19 cellular contexts compared by ENCODE assay signal in genomic region chr3:64059484-64059883, GRCh38. TPM values are rescaled to one million over a fixed set of nuclear protein-coding genes. Genes with fewer than 3 reads are reported as not detected.
DNase-seq lines count a peak whose midpoint lies in the region; ATAC-seq, FAIRE-seq and TF ChIP-seq lines count a peak whose summit lies in the region.
"Had no signal": no experiment of that assay in that cellular context is flagged by ENCODE, and none has a peak within 500 bp of the region (broad histone marks: within the 10 kb centered on the region; RNA-seq: fewer than 3 reads in every experiment).

No MANE protein-coding gene starts in this region.

- H4K20me1 ChIP-seq in GM12878 (ENCODE audit: control insufficient read depth, insufficient read depth), result no peaks in the 10 kb centered on the region

- H3K36me3 Mint-ChIP-seq in memory B cell, result no peaks in the 10 kb centered on the region
- no peaks in the 10 kb centered on the region for H3K36me3 Mint-ChIP-seq in osteocyte (ENCODE audit: unreplicated experiment)
- H3K36me3 Mint-ChIP-seq in activated T-helper 1 cell treated with anti-CD3 and anti-CD28 coated beads, Interleukin-12 subunit alpha, Interleukin-12 subunit beta, Interleukin-2, Interleukin-4 antibody, amounts not matched to agents 30 ng/mL and 10 ng/mL and 1 ng/mL, durations not matched to agents 14 hours and 24 hours and 36 hours (ENCODE audit: low read depth), result no peaks in the 10 kb centered on the region
- H3K36me3 Mint-ChIP-seq: CD14-positive monocyte; CD8-positive, alpha-beta T cell had no signal

- H3K9me3 Mint-ChIP-seq in memory B cell, result no peaks in the 10 kb centered on the region
- no peaks in the 10 kb centered on the region for H3K9me3 Mint-ChIP-seq in osteocyte (ENCODE audit: unreplicated experiment)
- H3K9me3 Mint-ChIP-seq in activated T-helper 1 cell treated with anti-CD3 and anti-CD28 coated beads, Interleukin-12 subunit alpha, Interleukin-12 subunit beta, Interleukin-2, Interleukin-4 antibody, amounts not matched to agents 30 ng/mL and 10 ng/mL and 1 ng/mL, durations not matched to agents 14 hours and 24 hours and 36 hours, result no peaks in the 10 kb centered on the region
- H3K9me3 Mint-ChIP-seq: CD8-positive, alpha-beta T cell; HFFc6 had no signal

- TF ChIP-seq EP300 in GM12878 (IDR thresholded peaks at IDR 0.05; ENCODE audit: borderline replicate concordance in 1 of 2, control insufficient read depth in 1 of 2, low read depth in 2 of 2, low read length in 2 of 2), result no peak

- no peak overlapping the region for H3K27ac ChIP-seq in GM12878 (ENCODE audit: control insufficient read depth, insufficient read depth)

- BruUV-seq in GM12878 (replicated peaks; lab: Mats Ljungman, UMichigan), result no TSS peak

- H3K4me2 ChIP-seq in GM12878 (ENCODE audit: control insufficient read depth, insufficient read depth), result no peak overlapping the region

- SMC1A ChIA-PET in GM12878 (lab: Charles Lee; ENCODE audit: uncharacterized antibody, unreplicated experiment), result interaction anchor here (1.2 to 1.6 kb wide), 4 partner anchors 20 to 340 kb away, joined by 3 to 6 read pairs (median 4); no protein-coding TSS in a partner anchor

- no peaks in the 10 kb centered on the region for H3K9me3 ChIP-seq in GM12878 (replicated peaks; ENCODE audit: control insufficient read depth, insufficient read depth, low read length)

- no peak for ATAC-seq in GM12878
- ATAC-seq in memory B cell (ENCODE audit: low read depth), result peak; percentile 27
- ATAC-seq in GM19324 (IDR thresholded peaks at IDR 0.05; ENCODE audit: low FRiP score, unreplicated experiment), result no peak
- ATAC-seq: CD8-positive, alpha-beta T cell; HepG2 had no signal

- H3K4me1 ChIP-seq in GM12878 (ENCODE audit: control insufficient read depth, insufficient read depth, low read length), result no peaks in the 10 kb centered on the region

- no peaks in the 10 kb centered on the region for H3K79me2 ChIP-seq in GM12878 (ENCODE audit: control insufficient read depth, insufficient read depth, low read length)

- intact Hi-C loops in GM12878 (cut with micrococcal nuclease; ENCODE audit: unreplicated experiment), result no loop called here
- intact Hi-C loops in activated T-helper 1 cell treated with anti-CD3 and anti-CD28 coated beads, Interleukin-12 subunit alpha, Interleukin-12 subunit beta, Interleukin-2, Interleukin-4 antibody, amounts not matched to agents 30 ng/mL and 10 ng/mL and 1 ng/mL, durations not matched to agents 14 hours and 24 hours and 36 hours (cut with micrococcal nuclease), result no loop called here

- H3K4me3 ChIP-seq in GM12878, result no peak overlapping the region

- H3K9ac ChIP-seq in GM12878 (ENCODE audit: control insufficient read depth, insufficient read depth, low read length), result no peak overlapping the region

- TF ChIP-seq CTCF in GM12878 (IDR thresholded peaks at IDR 0.05 in 2 of 3, conservative IDR thresholded peaks at IDR 0.05 in 1 of 3; ENCODE audit: control insufficient read depth in 2 of 3, extremely low read depth in 1 of 3, insufficient read depth in 1 of 3, low read depth in 3 of 3, low read length in 3 of 3) (no peak), osteocyte (IDR thresholded peaks at IDR 0.05) (no peak)

- POLR2A ChIA-PET in GM12878 (lab: Charles Lee), result no interaction called here

- TF ChIP-seq POLR2A in GM12878 (IDR thresholded peaks at IDR 0.05; ENCODE audit: low read depth, low read length), result no peak

- H3K36me3 ChIP-seq in GM12878 (ENCODE audit: control insufficient read depth in 2 of 2, insufficient read depth in 2 of 2, low read length in 1 of 2), result no peaks in the 10 kb centered on the region

- H3K4me1 Mint-ChIP-seq in memory B cell, result peaks cover 5% of the 10 kb centered on the region
- H3K4me1 Mint-ChIP-seq in osteocyte (ENCODE audit: unreplicated experiment), result peaks cover 23% of the 10 kb centered on the region
- no peaks in the 10 kb centered on the region for H3K4me1 Mint-ChIP-seq in activated T-helper 1 cell treated with anti-CD3 and anti-CD28 coated beads, Interleukin-12 subunit alpha, Interleukin-12 subunit beta, Interleukin-2, Interleukin-4 antibody, amounts not matched to agents 30 ng/mL and 10 ng/mL and 1 ng/mL, durations not matched to agents 14 hours and 24 hours and 36 hours (ENCODE audit: low read depth)
- H3K4me1 Mint-ChIP-seq: CD14-positive monocyte had no signal

- H3K4me3 Mint-ChIP-seq in memory B cell, result no peak overlapping the region
- H3K4me3 Mint-ChIP-seq in osteocyte (ENCODE audit: unreplicated experiment), result no peak overlapping the region
- H3K4me3 Mint-ChIP-seq in activated T-helper 1 cell treated with anti-CD3 and anti-CD28 coated beads, Interleukin-12 subunit alpha, Interleukin-12 subunit beta, Interleukin-2, Interleukin-4 antibody, amounts not matched to agents 30 ng/mL and 10 ng/mL and 1 ng/mL, durations not matched to agents 14 hours and 24 hours and 36 hours, result no peak overlapping the region
- H3K4me3 Mint-ChIP-seq: CD14-positive monocyte; CD8-positive, alpha-beta T cell; HFFc6 had no signal

- RAD21 ChIA-PET in GM12878 (lab: Charles Lee; ENCODE audit: unreplicated experiment), result no interaction called here

- TF ChIP-seq RAD21 in GM12878 (IDR thresholded peaks at IDR 0.05; ENCODE audit: insufficient read depth, low read depth, low read length), result no peak

- no peaks in the 10 kb centered on the region; a peak in 1 of 4 replicates for H3K27me3 ChIP-seq in GM12878 (replicated peaks in 1 of 2; ENCODE audit: control insufficient read depth in 2 of 2, insufficient read depth in 2 of 2, low read length in 1 of 2)

- 0% methylated on average over 3 of the region's 3 CpGs for WGBS in GM12878 (ENCODE audit: insufficient coverage, insufficient replicate concordance, low lambda C conversion rate, missing lambda C conversion rate)

- in situ Hi-C loops in GM12878 (cut with MboI), result no loop called here

- no peak for FAIRE-seq in GM12878 (lab: Jason Lieb, UNC)
- FAIRE-seq: D721Med, G401.6, GM19239, HepG2, HTR-8/SVneo had no signal

- CTCF ChIA-PET in GM12878 (lab: Yijun Ruan, JAX), result interaction anchor here (1.0 kb wide), 1 partner anchor 29 kb away, joined by 3 read pairs; no protein-coding TSS in a partner anchor

- no peak overlapping the region for H3K27ac Mint-ChIP-seq in memory B cell
- H3K27ac Mint-ChIP-seq in osteocyte (ENCODE audit: unreplicated experiment), result peak overlapping the region; percentile 12
- no peak overlapping the region for H3K27ac Mint-ChIP-seq in activated T-helper 1 cell treated with anti-CD3 and anti-CD28 coated beads, Interleukin-12 subunit alpha, Interleukin-12 subunit beta, Interleukin-2, Interleukin-4 antibody, amounts not matched to agents 30 ng/mL and 10 ng/mL and 1 ng/mL, durations not matched to agents 14 hours and 24 hours and 36 hours
- H3K27ac Mint-ChIP-seq: CD14-positive monocyte; CD8-positive, alpha-beta T cell; HFFc6 had no signal

- no peak overlapping the region for H2AFZ ChIP-seq in GM12878 (ENCODE audit: control insufficient read depth, low read depth, low read length)

- H3K27me3 Mint-ChIP-seq in memory B cell (peaks cover 18% of the 10 kb centered on the region), osteocyte (ENCODE audit: unreplicated experiment) (no peaks in the 10 kb centered on the region)
- H3K27me3 Mint-ChIP-seq in activated T-helper 1 cell treated with anti-CD3 and anti-CD28 coated beads, Interleukin-12 subunit alpha, Interleukin-12 subunit beta, Interleukin-2, Interleukin-4 antibody, amounts not matched to agents 30 ng/mL and 10 ng/mL and 1 ng/mL, durations not matched to agents 14 hours and 24 hours and 36 hours (ENCODE audit: insufficient read depth), result peaks cover 9% of the 10 kb centered on the region

- no peak for DNase-seq in GM12878 (ENCODE audit: low read depth, low spot score)
- DNase-seq in memory B cell (ENCODE audit: low spot score in 2 of 2), result no peak
- DNase-seq in osteocyte (ENCODE audit: extremely low spot score, unreplicated experiment), result no peak
- no peak for DNase-seq in activated T-helper 1 cell treated with anti-CD3 and anti-CD28 coated beads, Interleukin-12 subunit alpha, Interleukin-12 subunit beta, Interleukin-2, Interleukin-4 antibody, amounts not matched to agents 30 ng/mL and 10 ng/mL and 1 ng/mL, durations not matched to agents 14 hours and 24 hours and 36 hours (ENCODE audit: low spot score)
- no peak for DNase-seq in SHP77 treated with DMSO at 0.1 percent for 48 hours (lab: John Stamatoyannopoulos, UW)
- DNase-seq: CD8-positive, alpha-beta T cell; COR-L47; DMS153; DMS79 treated with DMSO at 0.1 percent for 48 hours; EL; HCEC 1CT; HFFc6 had no signal

TF ChIP-seq in GM12878, 131 proteins besides CTCF, POLR2A, EP300 and RAD21:
- TF ChIP-seq NFXL1 (IDR thresholded peaks at IDR 0.05; ENCODE audit: borderline replicate concordance) (peak; percentile 5; the same call in 1 of the 2 replicates), TAF1 (IDR thresholded peaks at IDR 0.05; ENCODE audit: borderline replicate concordance, low read depth, low read length) (no peak)

RNA-seq across cellular contexts. Expression of gene PSMD6, which starts 36.2 kb away (rescaled TPM):
- 103 and 104 TPM in 2 replicates for total RNA-seq in GM12878 (2013; cell fraction: nucleolus; rRNA removed)
- total RNA-seq in GM12878 (2014; rRNA removed) (107 and 108 TPM in 2 replicates), GM12878 (2014; rRNA removed; fragmentation: Illumina TruSeq; extraction: Trizol) (112 and 123 TPM in 2 replicates), GM12878 (2021) (89.4 and 91.5 TPM in 2 replicates), osteocyte (72.6 and 72.9 TPM in 2 replicates)
- 40.4 TPM for polyA plus RNA-seq in GM12878 (2011; ENCODE audit: low read depth)
- polyA plus RNA-seq in GM12878 (2011; rRNA removed) (68.7 and 79.2 TPM in 2 replicates), GM12878 (2014; fragmentation: Illumina TruSeq; extraction: Trizol) (106 and 119 TPM in 2 replicates), GM12878 (2014; fragmentation: Nextera tagmentation; extraction: Ambion mirVana) (100 to 1,000 TPM in 1 of 2 experiments, 10 to 100 TPM in 1; 84.3 to 124 TPM), GM12878 (2014; rRNA removed) (101 and 105 TPM in 2 replicates), GM12878 (2016; fragmentation: Nextera tagmentation; extraction: Ambion mirVana) (100 to 1,000 TPM; 196 to 199 TPM)
- 35.8 and 50.6 TPM in 2 replicates for polyA plus RNA-seq in GM12878 (2011; cell fraction: cytosol; rRNA removed)
- polyA plus RNA-seq in GM12878 (2011; cell fraction: nucleus; rRNA removed), result 64.6 and 78.6 TPM in 2 replicates
- 70.4 and 92.1 TPM in 2 replicates for polyA plus RNA-seq in GM12878 (2012)
- 39.0 and 53.7 TPM in 2 replicates for polyA minus RNA-seq in GM12878 (2011; rRNA and poly(A)+ RNA removed)
- 18.6 and 21.1 TPM in 2 replicates for polyA minus RNA-seq in GM12878 (2011; cell fraction: cytosol; rRNA and poly(A)+ RNA removed)
- 51.1 and 84.2 TPM in 2 replicates for polyA minus RNA-seq in GM12878 (2011; cell fraction: nucleus; rRNA and poly(A)+ RNA removed)
- 133 and 137 TPM in 2 replicates for total RNA-seq in activated T-helper 1 cell treated with anti-CD3 and anti-CD28 coated beads, Interleukin-12 subunit alpha, Interleukin-12 subunit beta, Interleukin-2, Interleukin-4 antibody, amounts not matched to agents 30 ng/mL and 10 ng/mL and 1 ng/mL, durations not matched to agents 14 hours and 24 hours and 36 hours
